In the genomic region with DNA sequence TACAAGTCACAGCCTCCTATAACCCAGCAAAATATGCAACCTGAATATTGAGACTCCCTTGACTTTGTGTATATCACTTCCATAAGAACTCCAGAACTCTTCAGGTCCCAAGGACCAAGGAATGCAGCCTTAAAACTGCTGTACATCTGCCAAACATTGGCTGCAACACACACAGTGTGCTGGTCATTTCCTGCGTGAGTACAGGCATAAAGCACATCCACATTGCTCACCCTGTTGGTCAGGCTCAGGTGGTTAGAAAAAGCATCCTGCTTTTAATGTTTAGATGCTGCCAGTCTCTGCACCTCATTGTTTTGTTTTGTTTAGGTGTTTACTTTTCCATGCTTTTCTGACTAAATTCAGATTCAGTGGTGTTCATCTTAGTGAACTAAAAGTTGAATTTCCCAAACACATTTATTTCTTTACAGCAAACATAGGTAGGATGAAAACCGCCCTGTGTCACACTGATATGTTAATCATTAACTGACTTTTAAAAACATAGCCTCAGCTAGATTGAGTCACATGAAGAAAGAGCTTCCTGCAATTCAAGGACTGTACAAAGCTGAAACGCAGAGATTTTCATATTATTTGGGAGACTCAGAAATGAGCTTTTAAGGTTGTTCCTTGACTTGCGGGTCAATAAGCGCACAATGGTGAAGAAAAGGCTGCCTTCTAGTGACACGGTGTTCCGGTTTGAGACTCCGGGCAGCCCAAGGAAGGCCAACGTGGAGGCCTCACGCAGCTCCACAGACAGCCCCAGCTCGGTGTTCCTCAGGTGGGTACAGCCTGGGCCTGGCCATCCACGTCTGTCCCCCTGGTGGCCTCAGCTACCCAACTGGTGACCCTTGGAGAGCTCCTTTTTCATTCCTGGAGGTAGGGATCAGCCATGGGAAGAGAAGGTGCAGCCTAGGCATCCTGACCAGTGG, we compare ENCODE assay signal across 1 cellular context.
TF ChIP-seq lines count a peak whose summit lies in the region.

No MANE protein-coding gene starts in this region.

TF ChIP-seq in HepG2, 621 proteins besides CTCF, POLR2A, EP300 and RAD21 (continued from another document and continues in another):
- TF ChIP-seq, protein P1, sequence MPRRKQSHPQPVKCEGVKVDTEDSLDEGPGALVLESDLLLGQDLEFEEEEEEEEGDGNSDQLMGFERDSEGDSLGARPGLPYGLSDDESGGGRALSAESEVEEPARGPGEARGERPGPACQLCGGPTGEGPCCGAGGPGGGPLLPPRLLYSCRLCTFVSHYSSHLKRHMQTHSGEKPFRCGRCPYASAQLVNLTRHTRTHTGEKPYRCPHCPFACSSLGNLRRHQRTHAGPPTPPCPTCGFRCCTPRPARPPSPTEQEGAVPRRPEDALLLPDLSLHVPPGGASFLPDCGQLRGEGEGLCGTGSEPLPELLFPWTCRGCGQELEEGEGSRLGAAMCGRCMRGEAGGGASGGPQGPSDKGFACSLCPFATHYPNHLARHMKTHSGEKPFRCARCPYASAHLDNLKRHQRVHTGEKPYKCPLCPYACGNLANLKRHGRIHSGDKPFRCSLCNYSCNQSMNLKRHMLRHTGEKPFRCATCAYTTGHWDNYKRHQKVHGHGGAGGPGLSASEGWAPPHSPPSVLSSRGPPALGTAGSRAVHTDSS (CRISPR knock-in tag; conservative IDR thresholded peaks at IDR 0.05), result no peak
- TF ChIP-seq ZKSCAN8 (CRISPR knock-in tag; IDR thresholded peaks at IDR 0.05; ENCODE audit: borderline replicate concordance) (no peak), PRPF4 (IDR thresholded peaks at IDR 0.05; ENCODE audit: low read depth, low read length, poor library complexity, severe bottlenecking) (no peak), RXRB (CRISPR knock-in tag; IDR thresholded peaks at IDR 0.05; ENCODE audit: borderline replicate concordance) (peak; percentile 33), ZNF709 (CRISPR knock-in tag; IDR thresholded peaks at IDR 0.05) (peak; percentile 69; the same call in 1 of the 2 replicates), HOXA3 (CRISPR knock-in tag; IDR thresholded peaks at IDR 0.05) (peak; percentile 51; the same call in 1 of the 2 replicates), ARHGAP35 (CRISPR knock-in tag; IDR thresholded peaks at IDR 0.05; ENCODE audit: borderline replicate concordance) (0 out of 2 replicates have a peak, but pooled peaks have one; percentile 69), MTA1 (CRISPR knock-in tag; IDR thresholded peaks at IDR 0.05; ENCODE audit: borderline replicate concordance) (peak; percentile 72), SRSF1 (optimal IDR thresholded peaks at IDR 0.05; ENCODE audit: low read depth, low read length) (no peak), ZNF644 (CRISPR knock-in tag; IDR thresholded peaks at IDR 0.05; ENCODE audit: low read depth) (peak; percentile 68; the same call in 1 of the 2 replicates), ZNF768 (CRISPR knock-in tag; IDR thresholded peaks at IDR 0.05) (0 out of 2 replicates have a peak, but pooled peaks have one; percentile 49), NCOR1 (IDR thresholded peaks at IDR 0.05; ENCODE audit: borderline replicate concordance, low read length) (peak; percentile 40; the same call in 1 of the 2 replicates), KAT8 (CRISPR knock-in tag; IDR thresholded peaks at IDR 0.05) (peak; percentile 68; the same call in 1 of the 2 replicates), ZNF251 (CRISPR knock-in tag; IDR thresholded peaks at IDR 0.05) (no peak), TRIM24 (CRISPR knock-in tag; IDR thresholded peaks at IDR 0.05) (no peak), KLF15 (CRISPR knock-in tag; IDR thresholded peaks at IDR 0.05; ENCODE audit: borderline replicate concordance) (no peak), MAFF (IDR thresholded peaks at IDR 0.05; ENCODE audit: low read depth, low read length) (peak; percentile 24; the same call in 1 of the 2 replicates)
- TF ChIP-seq, protein P2, sequence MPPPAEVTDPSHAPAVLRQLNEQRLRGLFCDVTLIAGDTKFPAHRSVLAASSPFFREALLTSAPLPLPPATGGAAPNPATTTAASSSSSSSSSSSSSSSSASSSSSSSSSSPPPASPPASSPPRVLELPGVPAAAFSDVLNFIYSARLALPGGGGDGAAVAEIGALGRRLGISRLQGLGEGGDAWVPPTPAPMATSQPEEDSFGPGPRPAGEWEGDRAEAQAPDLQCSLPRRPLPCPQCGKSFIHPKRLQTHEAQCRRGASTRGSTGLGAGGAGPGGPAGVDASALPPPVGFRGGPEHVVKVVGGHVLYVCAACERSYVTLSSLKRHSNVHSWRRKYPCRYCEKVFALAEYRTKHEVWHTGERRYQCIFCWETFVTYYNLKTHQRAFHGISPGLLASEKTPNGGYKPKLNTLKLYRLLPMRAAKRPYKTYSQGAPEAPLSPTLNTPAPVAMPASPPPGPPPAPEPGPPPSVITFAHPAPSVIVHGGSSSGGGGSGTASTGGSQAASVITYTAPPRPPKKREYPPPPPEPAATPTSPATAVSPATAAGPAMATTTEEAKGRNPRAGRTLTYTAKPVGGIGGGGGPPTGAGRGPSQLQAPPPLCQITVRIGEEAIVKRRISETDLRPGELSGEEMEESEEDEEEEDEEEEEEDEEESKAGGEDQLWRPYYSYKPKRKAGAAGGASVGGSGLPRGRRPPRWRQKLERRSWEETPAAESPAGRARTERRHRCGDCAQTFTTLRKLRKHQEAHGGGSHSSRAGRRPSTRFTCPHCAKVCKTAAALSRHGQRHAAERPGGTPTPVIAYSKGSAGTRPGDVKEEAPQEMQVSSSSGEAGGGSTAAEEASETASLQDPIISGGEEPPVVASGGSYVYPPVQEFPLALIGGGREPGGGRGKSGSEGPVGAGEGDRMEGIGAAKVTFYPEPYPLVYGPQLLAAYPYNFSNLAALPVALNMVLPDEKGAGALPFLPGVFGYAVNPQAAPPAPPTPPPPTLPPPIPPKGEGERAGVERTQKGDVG (CRISPR knock-in tag; IDR thresholded peaks at IDR 0.05; ENCODE audit: borderline replicate concordance), result no peak
- TF ChIP-seq, protein P3, sequence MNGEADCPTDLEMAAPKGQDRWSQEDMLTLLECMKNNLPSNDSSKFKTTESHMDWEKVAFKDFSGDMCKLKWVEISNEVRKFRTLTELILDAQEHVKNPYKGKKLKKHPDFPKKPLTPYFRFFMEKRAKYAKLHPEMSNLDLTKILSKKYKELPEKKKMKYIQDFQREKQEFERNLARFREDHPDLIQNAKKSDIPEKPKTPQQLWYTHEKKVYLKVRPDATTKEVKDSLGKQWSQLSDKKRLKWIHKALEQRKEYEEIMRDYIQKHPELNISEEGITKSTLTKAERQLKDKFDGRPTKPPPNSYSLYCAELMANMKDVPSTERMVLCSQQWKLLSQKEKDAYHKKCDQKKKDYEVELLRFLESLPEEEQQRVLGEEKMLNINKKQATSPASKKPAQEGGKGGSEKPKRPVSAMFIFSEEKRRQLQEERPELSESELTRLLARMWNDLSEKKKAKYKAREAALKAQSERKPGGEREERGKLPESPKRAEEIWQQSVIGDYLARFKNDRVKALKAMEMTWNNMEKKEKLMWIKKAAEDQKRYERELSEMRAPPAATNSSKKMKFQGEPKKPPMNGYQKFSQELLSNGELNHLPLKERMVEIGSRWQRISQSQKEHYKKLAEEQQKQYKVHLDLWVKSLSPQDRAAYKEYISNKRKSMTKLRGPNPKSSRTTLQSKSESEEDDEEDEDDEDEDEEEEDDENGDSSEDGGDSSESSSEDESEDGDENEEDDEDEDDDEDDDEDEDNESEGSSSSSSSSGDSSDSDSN (CRISPR knock-in tag; IDR thresholded peaks at IDR 0.05), result peak; percentile 91
- TF ChIP-seq, protein P4, sequence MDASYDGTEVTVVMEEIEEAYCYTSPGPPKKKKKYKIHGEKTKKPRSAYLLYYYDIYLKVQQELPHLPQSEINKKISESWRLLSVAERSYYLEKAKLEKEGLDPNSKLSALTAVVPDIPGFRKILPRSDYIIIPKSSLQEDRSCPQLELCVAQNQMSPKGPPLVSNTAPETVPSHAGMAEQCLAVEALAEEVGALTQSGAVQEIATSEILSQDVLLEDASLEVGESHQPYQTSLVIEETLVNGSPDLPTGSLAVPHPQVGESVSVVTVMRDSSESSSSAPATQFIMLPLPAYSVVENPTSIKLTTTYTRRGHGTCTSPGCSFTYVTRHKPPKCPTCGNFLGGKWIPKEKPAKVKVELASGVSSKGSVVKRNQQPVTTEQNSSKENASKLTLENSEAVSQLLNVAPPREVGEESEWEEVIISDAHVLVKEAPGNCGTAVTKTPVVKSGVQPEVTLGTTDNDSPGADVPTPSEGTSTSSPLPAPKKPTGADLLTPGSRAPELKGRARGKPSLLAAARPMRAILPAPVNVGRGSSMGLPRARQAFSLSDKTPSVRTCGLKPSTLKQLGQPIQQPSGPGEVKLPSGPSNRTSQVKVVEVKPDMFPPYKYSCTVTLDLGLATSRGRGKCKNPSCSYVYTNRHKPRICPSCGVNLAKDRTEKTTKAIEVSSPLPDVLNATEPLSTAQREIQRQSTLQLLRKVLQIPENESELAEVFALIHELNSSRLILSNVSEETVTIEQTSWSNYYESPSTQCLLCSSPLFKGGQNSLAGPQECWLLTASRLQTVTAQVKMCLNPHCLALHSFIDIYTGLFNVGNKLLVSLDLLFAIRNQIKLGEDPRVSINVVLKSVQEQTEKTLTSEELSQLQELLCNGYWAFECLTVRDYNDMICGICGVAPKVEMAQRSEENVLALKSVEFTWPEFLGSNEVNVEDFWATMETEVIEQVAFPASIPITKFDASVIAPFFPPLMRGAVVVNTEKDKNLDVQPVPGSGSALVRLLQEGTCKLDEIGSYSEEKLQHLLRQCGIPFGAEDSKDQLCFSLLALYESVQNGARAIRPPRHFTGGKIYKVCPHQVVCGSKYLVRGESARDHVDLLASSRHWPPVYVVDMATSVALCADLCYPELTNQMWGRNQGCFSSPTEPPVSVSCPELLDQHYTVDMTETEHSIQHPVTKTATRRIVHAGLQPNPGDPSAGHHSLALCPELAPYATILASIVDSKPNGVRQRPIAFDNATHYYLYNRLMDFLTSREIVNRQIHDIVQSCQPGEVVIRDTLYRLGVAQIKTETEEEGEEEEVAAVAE (CRISPR knock-in tag; IDR thresholded peaks at IDR 0.05; ENCODE audit: borderline replicate concordance), result no peak; the same call in 1 of the 2 replicates
- TF ChIP-seq, protein P5, sequence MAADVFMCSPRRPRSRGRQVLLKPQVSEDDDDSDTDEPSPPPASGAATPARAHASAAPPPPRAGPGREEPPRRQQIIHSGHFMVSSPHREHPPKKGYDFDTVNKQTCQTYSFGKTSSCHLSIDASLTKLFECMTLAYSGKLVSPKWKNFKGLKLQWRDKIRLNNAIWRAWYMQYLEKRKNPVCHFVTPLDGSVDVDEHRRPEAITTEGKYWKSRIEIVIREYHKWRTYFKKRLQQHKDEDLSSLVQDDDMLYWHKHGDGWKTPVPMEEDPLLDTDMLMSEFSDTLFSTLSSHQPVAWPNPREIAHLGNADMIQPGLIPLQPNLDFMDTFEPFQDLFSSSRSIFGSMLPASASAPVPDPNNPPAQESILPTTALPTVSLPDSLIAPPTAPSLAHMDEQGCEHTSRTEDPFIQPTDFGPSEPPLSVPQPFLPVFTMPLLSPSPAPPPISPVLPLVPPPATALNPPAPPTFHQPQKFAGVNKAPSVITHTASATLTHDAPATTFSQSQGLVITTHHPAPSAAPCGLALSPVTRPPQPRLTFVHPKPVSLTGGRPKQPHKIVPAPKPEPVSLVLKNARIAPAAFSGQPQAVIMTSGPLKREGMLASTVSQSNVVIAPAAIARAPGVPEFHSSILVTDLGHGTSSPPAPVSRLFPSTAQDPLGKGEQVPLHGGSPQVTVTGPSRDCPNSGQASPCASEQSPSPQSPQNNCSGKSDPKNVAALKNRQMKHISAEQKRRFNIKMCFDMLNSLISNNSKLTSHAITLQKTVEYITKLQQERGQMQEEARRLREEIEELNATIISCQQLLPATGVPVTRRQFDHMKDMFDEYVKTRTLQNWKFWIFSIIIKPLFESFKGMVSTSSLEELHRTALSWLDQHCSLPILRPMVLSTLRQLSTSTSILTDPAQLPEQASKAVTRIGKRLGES (CRISPR knock-in tag; IDR thresholded peaks at IDR 0.05; ENCODE audit: borderline replicate concordance), result no peak
- TF ChIP-seq, protein P6, sequence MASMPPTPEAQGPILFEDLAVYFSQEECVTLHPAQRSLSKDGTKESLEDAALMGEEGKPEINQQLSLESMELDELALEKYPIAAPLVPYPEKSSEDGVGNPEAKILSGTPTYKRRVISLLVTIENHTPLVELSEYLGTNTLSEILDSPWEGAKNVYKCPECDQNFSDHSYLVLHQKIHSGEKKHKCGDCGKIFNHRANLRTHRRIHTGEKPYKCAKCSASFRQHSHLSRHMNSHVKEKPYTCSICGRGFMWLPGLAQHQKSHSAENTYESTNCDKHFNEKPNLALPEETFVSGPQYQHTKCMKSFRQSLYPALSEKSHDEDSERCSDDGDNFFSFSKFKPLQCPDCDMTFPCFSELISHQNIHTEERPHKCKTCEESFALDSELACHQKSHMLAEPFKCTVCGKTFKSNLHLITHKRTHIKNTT (CRISPR knock-in tag; IDR thresholded peaks at IDR 0.05), result no peak
- TF ChIP-seq, protein P7, sequence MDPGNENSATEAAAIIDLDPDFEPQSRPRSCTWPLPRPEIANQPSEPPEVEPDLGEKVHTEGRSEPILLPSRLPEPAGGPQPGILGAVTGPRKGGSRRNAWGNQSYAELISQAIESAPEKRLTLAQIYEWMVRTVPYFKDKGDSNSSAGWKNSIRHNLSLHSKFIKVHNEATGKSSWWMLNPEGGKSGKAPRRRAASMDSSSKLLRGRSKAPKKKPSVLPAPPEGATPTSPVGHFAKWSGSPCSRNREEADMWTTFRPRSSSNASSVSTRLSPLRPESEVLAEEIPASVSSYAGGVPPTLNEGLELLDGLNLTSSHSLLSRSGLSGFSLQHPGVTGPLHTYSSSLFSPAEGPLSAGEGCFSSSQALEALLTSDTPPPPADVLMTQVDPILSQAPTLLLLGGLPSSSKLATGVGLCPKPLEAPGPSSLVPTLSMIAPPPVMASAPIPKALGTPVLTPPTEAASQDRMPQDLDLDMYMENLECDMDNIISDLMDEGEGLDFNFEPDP (CRISPR knock-in tag; conservative IDR thresholded peaks at IDR 0.05), result 0 out of 2 replicates have a peak, but pooled peaks have one; percentile 64
- TF ChIP-seq, protein P8, sequence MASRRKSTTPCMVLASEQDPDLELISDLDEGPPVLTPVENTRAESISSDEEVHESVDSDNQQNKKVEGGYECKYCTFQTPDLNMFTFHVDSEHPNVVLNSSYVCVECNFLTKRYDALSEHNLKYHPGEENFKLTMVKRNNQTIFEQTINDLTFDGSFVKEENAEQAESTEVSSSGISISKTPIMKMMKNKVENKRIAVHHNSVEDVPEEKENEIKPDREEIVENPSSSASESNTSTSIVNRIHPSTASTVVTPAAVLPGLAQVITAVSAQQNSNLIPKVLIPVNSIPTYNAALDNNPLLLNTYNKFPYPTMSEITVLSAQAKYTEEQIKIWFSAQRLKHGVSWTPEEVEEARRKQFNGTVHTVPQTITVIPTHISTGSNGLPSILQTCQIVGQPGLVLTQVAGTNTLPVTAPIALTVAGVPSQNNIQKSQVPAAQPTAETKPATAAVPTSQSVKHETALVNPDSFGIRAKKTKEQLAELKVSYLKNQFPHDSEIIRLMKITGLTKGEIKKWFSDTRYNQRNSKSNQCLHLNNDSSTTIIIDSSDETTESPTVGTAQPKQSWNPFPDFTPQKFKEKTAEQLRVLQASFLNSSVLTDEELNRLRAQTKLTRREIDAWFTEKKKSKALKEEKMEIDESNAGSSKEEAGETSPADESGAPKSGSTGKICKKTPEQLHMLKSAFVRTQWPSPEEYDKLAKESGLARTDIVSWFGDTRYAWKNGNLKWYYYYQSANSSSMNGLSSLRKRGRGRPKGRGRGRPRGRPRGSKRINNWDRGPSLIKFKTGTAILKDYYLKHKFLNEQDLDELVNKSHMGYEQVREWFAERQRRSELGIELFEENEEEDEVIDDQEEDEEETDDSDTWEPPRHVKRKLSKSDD (CRISPR knock-in tag; IDR thresholded peaks at IDR 0.05; ENCODE audit: low read depth), result no peak
- TF ChIP-seq, protein P9, sequence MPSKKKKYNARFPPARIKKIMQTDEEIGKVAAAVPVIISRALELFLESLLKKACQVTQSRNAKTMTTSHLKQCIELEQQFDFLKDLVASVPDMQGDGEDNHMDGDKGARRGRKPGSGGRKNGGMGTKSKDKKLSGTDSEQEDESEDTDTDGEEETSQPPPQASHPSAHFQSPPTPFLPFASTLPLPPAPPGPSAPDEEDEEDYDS (CRISPR knock-in tag; IDR thresholded peaks at IDR 0.05), result peak; percentile 75
